In the genomic region with DNA sequence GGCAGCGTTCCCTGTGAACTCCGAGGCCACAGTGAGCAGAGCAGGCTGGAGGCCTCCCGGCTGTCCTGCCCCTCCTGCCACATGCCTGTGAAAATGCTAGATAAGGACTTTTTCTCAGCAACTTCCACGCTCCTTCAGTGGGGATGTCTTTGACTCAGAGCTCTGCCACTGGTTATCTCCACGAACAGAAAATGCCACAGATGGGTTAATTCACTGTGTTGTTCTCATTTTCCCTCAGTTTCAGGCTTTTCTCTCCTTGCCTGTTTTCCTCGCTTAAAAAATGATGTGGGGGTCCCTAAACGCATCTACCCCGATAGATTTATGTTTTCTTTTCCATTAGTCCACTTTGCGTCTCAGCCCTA, we compare ENCODE assay signal across 12 cellular contexts. TPM values are rescaled to one million over a fixed set of nuclear protein-coding genes. Genes with fewer than 3 reads are reported as not detected.
DNase-seq lines count a peak whose midpoint lies in the region; ATAC-seq lines count a peak whose summit lies in the region.
"Had no signal": no experiment of that assay in that cellular context is flagged by ENCODE, and none has a peak within 500 bp of the region (broad histone marks: within the 10 kb centered on the region; RNA-seq: fewer than 3 reads in every experiment).

No MANE protein-coding gene starts in this region.

- H3K9me3 Mint-ChIP-seq in T-helper 1 cell treated with Interleukin-12 subunit alpha and Interleukin-12 subunit beta and Interleukin-4 antibody, amounts not matched to agents 30 μg/mL and 1 μg/mL, for 36 hours: no peaks in the 10 kb centered on the region
- no peaks in the 10 kb centered on the region for H3K9me3 Mint-ChIP-seq in activated naive CD8-positive, alpha-beta T cell (ENCODE audit: low read depth)
- H3K9me3 Mint-ChIP-seq in naive B cell: no peaks in the 10 kb centered on the region

- H3K27ac ChIP-seq in KOPT-K1 (ENCODE audit: low read depth, low read length, poor library complexity, severe bottlenecking): peak overlapping the region; percentile 99

- ATAC-seq in naive B cell (ENCODE audit: low read depth in 2 of 2) (no peak), HG03342 (IDR thresholded peaks at IDR 0.05; ENCODE audit: unreplicated experiment) (no peak), HG02870 (IDR thresholded peaks at IDR 0.05; ENCODE audit: unreplicated experiment) (no peak)

- no peak for DNase-seq in T-helper 1 cell
- DNase-seq in naive B cell: no peak
- DNase-seq in NCI-H2196 treated with DMSO at 0.1 percent for 48 hours (lab: John Stamatoyannopoulos, UW; ENCODE audit: unreplicated experiment): no peak
- DNase-seq: central memory CD4-positive, alpha-beta T cell; NCI-H2227 treated with DMSO at 0.1 percent for 48 hours; Peyer's patch; retina had no signal

- peaks cover 86% of the 10 kb centered on the region for H3K36me3 Mint-ChIP-seq in T-helper 1 cell treated with Interleukin-12 subunit alpha and Interleukin-12 subunit beta and Interleukin-4 antibody, amounts not matched to agents 30 μg/mL and 1 μg/mL, for 36 hours (ENCODE audit: low read depth)
- H3K36me3 Mint-ChIP-seq in activated naive CD8-positive, alpha-beta T cell: peaks cover 36% of the 10 kb centered on the region
- H3K36me3 Mint-ChIP-seq in naive B cell: peaks cover 27 to 42% of the 10 kb centered on the region in 2 donors

- no peaks in the 10 kb centered on the region for H3K27me3 Mint-ChIP-seq in T-helper 1 cell treated with Interleukin-12 subunit alpha and Interleukin-12 subunit beta and Interleukin-4 antibody, amounts not matched to agents 30 μg/mL and 1 μg/mL, for 36 hours (ENCODE audit: low read depth)
- H3K27me3 Mint-ChIP-seq in activated naive CD8-positive, alpha-beta T cell: no peaks in the 10 kb centered on the region
- no peaks in the 10 kb centered on the region for H3K27me3 Mint-ChIP-seq in naive B cell

- peak overlapping the region; percentile 36 for H3K4me3 Mint-ChIP-seq in T-helper 1 cell treated with Interleukin-12 subunit alpha and Interleukin-12 subunit beta and Interleukin-4 antibody, amounts not matched to agents 30 μg/mL and 1 μg/mL, for 36 hours
- peak overlapping the region; percentile 77 for H3K4me3 Mint-ChIP-seq in activated naive CD8-positive, alpha-beta T cell
- H3K4me3 Mint-ChIP-seq in naive B cell: peak overlapping the region in 2 of 8 donors; percentile 11 to 43

- H3K27ac Mint-ChIP-seq in T-helper 1 cell treated with Interleukin-12 subunit alpha and Interleukin-12 subunit beta and Interleukin-4 antibody, amounts not matched to agents 30 μg/mL and 1 μg/mL, for 36 hours: peak overlapping the region; percentile 97
- peak overlapping the region; percentile 100 for H3K27ac Mint-ChIP-seq in activated naive CD8-positive, alpha-beta T cell
- peak overlapping the region; percentile 83 to 93 (median 89) for H3K27ac Mint-ChIP-seq in naive B cell

- H3K9me3 ChIP-seq in KOPT-K1 (ENCODE audit: insufficient read depth, low read length, poor library complexity, severe bottlenecking): no peaks in the 10 kb centered on the region
- H3K9me3 ChIP-seq: Peyer's patch had no signal

- H3K36me3 ChIP-seq in KOPT-K1 (ENCODE audit: insufficient read depth, low read length): peaks cover 80% of the 10 kb centered on the region
- H3K36me3 ChIP-seq: Peyer's patch had no signal

- peaks cover 93% of the 10 kb centered on the region for H3K4me1 Mint-ChIP-seq in T-helper 1 cell treated with Interleukin-12 subunit alpha and Interleukin-12 subunit beta and Interleukin-4 antibody, amounts not matched to agents 30 μg/mL and 1 μg/mL, for 36 hours (ENCODE audit: low read depth)
- H3K4me1 Mint-ChIP-seq in activated naive CD8-positive, alpha-beta T cell (ENCODE audit: low read depth): peaks cover 95% of the 10 kb centered on the region
- peaks cover 83 to 94% (median 92%) of the 10 kb centered on the region in 3 donors for H3K4me1 Mint-ChIP-seq in naive B cell

RNA-seq across cellular contexts. Expression of gene IKZF1, which starts 51.3 kb away (rescaled TPM):
- 100 to 1,000 TPM; 127 to 347 (median 205) TPM for polyA plus RNA-seq in naive B cell (ENCODE audit: low read depth in 6 of 6)
